8 cellular contexts compared by ENCODE assay signal in the genomic region with DNA sequence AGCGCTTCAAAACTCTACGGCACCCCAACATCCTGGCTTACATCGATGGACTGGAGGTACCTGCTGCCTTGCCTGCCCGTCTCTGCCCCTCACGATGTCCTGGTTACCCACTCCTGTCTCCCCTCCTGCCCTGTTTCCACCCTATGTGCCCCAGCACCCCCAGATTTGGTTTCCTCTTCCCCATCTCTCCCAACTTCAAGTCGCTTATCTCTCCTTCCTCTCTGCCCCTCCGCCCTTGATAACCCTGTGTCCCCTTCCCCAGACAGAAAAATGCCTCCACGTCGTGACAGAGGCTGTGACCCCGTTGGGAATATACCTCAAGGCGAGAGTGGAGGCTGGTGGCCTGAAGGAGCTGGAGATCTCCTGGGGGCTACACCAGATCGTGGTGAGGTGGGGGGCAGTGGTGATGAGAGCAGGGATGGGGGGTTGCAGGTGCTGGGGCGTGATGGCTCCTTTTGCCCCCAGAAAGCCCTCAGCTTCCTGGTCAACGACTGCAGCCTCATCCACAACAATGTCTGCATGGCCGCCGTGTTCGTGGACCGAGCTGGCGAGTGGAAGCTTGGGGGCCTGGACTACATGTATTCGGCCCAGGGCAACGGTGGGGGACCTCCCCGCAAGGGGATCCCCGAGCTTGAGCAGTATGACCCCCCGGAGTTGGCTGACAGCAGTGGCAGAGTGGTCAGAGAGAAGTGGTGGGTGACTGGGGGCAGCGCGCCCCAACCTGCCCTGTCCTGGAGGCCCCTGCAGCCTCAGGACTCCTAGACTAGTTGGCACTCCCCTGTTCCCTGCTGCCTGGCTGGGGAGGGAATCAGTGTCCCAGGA. TPM values are rescaled to one million over a fixed set of nuclear protein-coding genes. Genes with fewer than 3 reads are reported as not detected.
DNase-seq lines count a peak whose midpoint lies in the region; ATAC-seq, FAIRE-seq and TF ChIP-seq lines count a peak whose summit lies in the region.

No MANE protein-coding gene starts in this region.

- H3K36me3 ChIP-seq in cardiac muscle cell (peaks cover 17% of the 10 kb centered on the region), bronchial epithelial cell (ENCODE audit: control insufficient read depth, insufficient read depth, low read length) (peaks cover 23% of the 10 kb centered on the region), mucosa of descending colon (ENCODE audit: low read depth) (peaks cover 6% of the 10 kb centered on the region), vagina (peaks cover 0 to 29% of the 10 kb centered on the region in 2 donors)

- intact Hi-C loops in Right ventricle myocardium inferior (cut with DNase I) (no loop called here), mucosa of descending colon (cut with DNase I, micrococcal nuclease) (no loop called here), vagina (cut with DNase I) (no loop called here)

- no peak for FAIRE-seq in bronchial epithelial cell (lab: Jason Lieb, UNC)

- H3K27ac ChIP-seq in cardiac muscle cell = peak overlapping the region; percentile 98
- peak overlapping the region; percentile 85 for H3K27ac ChIP-seq in vagina

- H3K4me1 ChIP-seq in cardiac muscle cell (ENCODE audit: low read depth) = peaks cover 31% of the 10 kb centered on the region
- peaks cover 20% of the 10 kb centered on the region for H3K4me1 ChIP-seq in mucosa of descending colon (ENCODE audit: low read depth)
- peaks cover 20% of the 10 kb centered on the region for H3K4me1 ChIP-seq in vagina

- DNase-seq in cardiac muscle cell (ENCODE audit: low read depth in 1 of 2, low spot score in 1 of 2) (no peak), Right ventricle myocardium inferior (ENCODE audit: missing footprints) (no peak), bronchial epithelial cell (ENCODE audit: low read depth) (no peak), mucosa of descending colon (peak in 1 of 3 donors; percentile 63), vagina (ENCODE audit: extremely low spot score in 2 of 2) (no peak), SHP77 (lab: John Stamatoyannopoulos, UW) (no peak), activated gamma-delta T cell treated with Interleukin-2 at 50 U/mL for 16 hours (no peak), cerebellar nuclear complex (lab: John Stamatoyannopoulos, UW) (no peak)

- H3K27me3 ChIP-seq in cardiac muscle cell (no peaks in the 10 kb centered on the region), bronchial epithelial cell (ENCODE audit: control insufficient read depth, insufficient read depth, low read length) (no peaks in the 10 kb centered on the region), vagina (no peaks in the 10 kb centered on the region)

- peak overlapping the region; percentile 99 for H3K4me3 ChIP-seq in cardiac muscle cell
- H3K4me3 ChIP-seq in bronchial epithelial cell (ENCODE audit: low read depth, low read length) = peak overlapping the region; percentile 95
- peak overlapping the region; percentile 94 for H3K4me3 ChIP-seq in mucosa of descending colon
- H3K4me3 ChIP-seq in vagina = peak overlapping the region; percentile 88 to 98

- H3K9me3 ChIP-seq in cardiac muscle cell (ENCODE audit: low read depth) (no peaks in the 10 kb centered on the region), mucosa of descending colon (no peaks in the 10 kb centered on the region), vagina (no peaks in the 10 kb centered on the region)

- TF ChIP-seq CTCF in cardiac muscle cell (IDR thresholded peaks at IDR 0.05; ENCODE audit: low read depth, low read length) = no peak
- no peak for TF ChIP-seq CTCF in bronchial epithelial cell (IDR thresholded peaks at IDR 0.05; ENCODE audit: insufficient read depth, low read length, severe bottlenecking)
- TF ChIP-seq CTCF in mucosa of descending colon (IDR thresholded peaks at IDR 0.05) = no peak
- TF ChIP-seq CTCF in vagina (IDR thresholded peaks at IDR 0.05) = no peak

- ATAC-seq in Right ventricle myocardium inferior = no peak
- no peak for ATAC-seq in mucosa of descending colon

- TF ChIP-seq POLR2A in vagina (IDR thresholded peaks at IDR 0.05) = no peak

RNA-seq across cellular contexts. Expression of a gene that starts 1.0 kb away (rescaled TPM):
- total RNA-seq in cardiac muscle cell (157 and 168 TPM in 2 replicates), Right ventricle myocardium inferior (55.6 TPM), bronchial epithelial cell (49.5 and 64.5 TPM in 2 replicates), mucosa of descending colon (10 to 100 TPM; 60.1 to 77.4 (median 60.3) TPM), vagina (77.3 TPM)
- polyA plus RNA-seq in cardiac muscle cell = 139 and 146 TPM in 2 replicates

RNA-seq across cellular contexts. Expression of a gene that starts 27.0 kb away (rescaled TPM):
- total RNA-seq in cardiac muscle cell (3,311 and 7,439 TPM in 2 replicates), Right ventricle myocardium inferior (5,781 TPM), bronchial epithelial cell (11,095 and 16,401 TPM in 2 replicates), mucosa of descending colon (over 10,000 TPM; 10,779 to 14,350 (median 11,224) TPM), vagina (16,459 TPM)
- 16,838 and 18,899 TPM in 2 replicates for polyA plus RNA-seq in cardiac muscle cell

RNA-seq across cellular contexts. Expression of a gene that starts 32.3 kb away (rescaled TPM):
- total RNA-seq in cardiac muscle cell (61.8 and 98.3 TPM in 2 replicates), Right ventricle myocardium inferior (72.3 TPM), bronchial epithelial cell (22.5 and 35.0 TPM in 2 replicates), mucosa of descending colon (100 to 1,000 TPM in 1 of 3 donors, 10 to 100 TPM in 2; 22.6 to 133 (median 36.7) TPM), vagina (246 TPM)
- polyA plus RNA-seq in cardiac muscle cell = 53.7 and 60.9 TPM in 2 replicates

RNA-seq across cellular contexts. Expression of a gene that starts 44.4 kb away (rescaled TPM):
- total RNA-seq in cardiac muscle cell (56.6 and 57.4 TPM in 2 replicates), Right ventricle myocardium inferior (23.3 TPM), bronchial epithelial cell (30.3 and 43.4 TPM in 2 replicates), mucosa of descending colon (10 to 100 TPM; 20.9 to 24.6 (median 21.0) TPM), vagina (68.5 TPM)
- 55.7 and 70.5 TPM in 2 replicates for polyA plus RNA-seq in cardiac muscle cell

RNA-seq across cellular contexts. Expression of a gene that starts 46.5 kb away (rescaled TPM):
- total RNA-seq in cardiac muscle cell (42.9 and 71.8 TPM in 2 replicates), Right ventricle myocardium inferior (45.1 TPM), bronchial epithelial cell (10.6 and 10.8 TPM in 2 replicates), mucosa of descending colon (10 to 100 TPM; 26.4 to 61.2 (median 28.5) TPM), vagina (62.4 TPM)
- polyA plus RNA-seq in cardiac muscle cell = 96.0 and 132 TPM in 2 replicates
